4 cellular contexts compared by ENCODE assay signal in the genomic region with DNA sequence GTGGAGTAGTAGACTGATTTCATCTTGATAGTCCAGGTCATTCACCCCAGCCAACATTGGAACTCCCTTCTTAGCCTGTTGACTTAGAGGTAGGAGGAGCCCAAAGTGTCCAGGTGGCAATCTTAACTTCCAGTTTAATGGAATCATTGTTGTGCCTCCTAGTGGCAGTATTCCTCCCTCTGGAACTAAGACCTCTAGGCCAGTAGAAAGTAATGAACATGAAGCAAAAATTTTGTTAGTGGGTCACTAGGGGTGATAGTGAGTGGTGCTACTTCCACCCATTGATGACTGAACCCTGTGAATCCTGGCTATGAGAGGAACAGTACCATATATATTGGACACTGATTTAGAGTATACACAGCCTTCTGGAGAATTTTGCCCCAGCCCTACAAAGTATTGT. TPM values are rescaled to one million over a fixed set of nuclear protein-coding genes. Genes with fewer than 3 reads are reported as not detected.
"Had no signal": no experiment of that assay in that cellular context is flagged by ENCODE, and none has a peak within 500 bp of the region (broad histone marks: within the 10 kb centered on the region; RNA-seq: fewer than 3 reads in every experiment).

No MANE protein-coding gene starts in this region.

RNA-seq across cellular contexts. Expression of gene ASB12, which starts 16.4 kb away (rescaled TPM):
- total RNA-seq: activated CD8-positive, alpha-beta T cell treated with anti-CD3 and anti-CD28 coated beads, Interleukin-2, amount 10 ng/mL, durations not matched to agents 7 days and 5 days; bronchial epithelial cell; LHCN-M2; Peyer's patch had no signal
